ENCODE assay signal across 1 cellular context in the genomic region with DNA sequence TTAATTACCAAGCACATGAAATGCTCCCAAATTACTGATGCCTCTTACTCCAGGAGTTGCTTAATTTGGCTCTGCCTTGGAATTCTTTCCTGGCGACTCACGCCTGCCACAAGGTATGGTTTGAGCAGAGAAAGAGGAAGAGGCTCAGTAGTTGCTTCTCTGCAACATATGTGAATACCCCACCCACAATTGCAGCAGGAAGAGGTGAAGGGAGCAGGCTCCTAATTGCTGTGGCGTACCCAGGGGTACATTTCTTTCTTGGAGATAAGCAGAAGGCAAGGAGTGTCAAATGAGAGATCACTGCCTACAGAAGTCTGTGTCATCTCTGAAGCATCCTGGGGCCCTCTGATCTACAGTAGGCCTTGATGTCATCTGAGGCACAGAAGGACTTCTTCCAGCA.
TF ChIP-seq lines count a peak whose summit lies in the region.

No MANE protein-coding gene starts in this region.

TF ChIP-seq in K562, 482 proteins besides CTCF, POLR2A, EP300 and RAD21:
- TF ChIP-seq SPI1 (IDR thresholded peaks at IDR 0.05; ENCODE audit: borderline replicate concordance, low read depth, low read length) (peak; percentile 78; the same call in 1 of the 2 replicates), TCF3 (CRISPR knock-in tag; IDR thresholded peaks at IDR 0.05) (peak; percentile 44), CBFA2T3 (IDR thresholded peaks at IDR 0.05) (peak; percentile 41)
- TF ChIP-seq, protein P1, sequence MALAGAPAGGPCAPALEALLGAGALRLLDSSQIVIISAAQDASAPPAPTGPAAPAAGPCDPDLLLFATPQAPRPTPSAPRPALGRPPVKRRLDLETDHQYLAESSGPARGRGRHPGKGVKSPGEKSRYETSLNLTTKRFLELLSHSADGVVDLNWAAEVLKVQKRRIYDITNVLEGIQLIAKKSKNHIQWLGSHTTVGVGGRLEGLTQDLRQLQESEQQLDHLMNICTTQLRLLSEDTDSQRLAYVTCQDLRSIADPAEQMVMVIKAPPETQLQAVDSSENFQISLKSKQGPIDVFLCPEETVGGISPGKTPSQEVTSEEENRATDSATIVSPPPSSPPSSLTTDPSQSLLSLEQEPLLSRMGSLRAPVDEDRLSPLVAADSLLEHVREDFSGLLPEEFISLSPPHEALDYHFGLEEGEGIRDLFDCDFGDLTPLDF (CRISPR knock-in tag; IDR thresholded peaks at IDR 0.05): no peak
